7 cellular contexts compared by ENCODE assay signal in genomic region chr19:29845576-29846176, GRCh38. TPM values are rescaled to one million over a fixed set of nuclear protein-coding genes. Genes with fewer than 3 reads are reported as not detected.
DNase-seq lines count a peak whose midpoint lies in the region; ATAC-seq and TF ChIP-seq lines count a peak whose summit lies in the region.

No MANE protein-coding gene starts in this region.

- no peak for ATAC-seq in natural killer cell treated with Interleukin-12 subunit alpha and Interleukin-12 subunit beta and Interleukin-15 and Interleukin-18, amount 100 ng/mL, for 72 hours
- ATAC-seq in upper lobe of left lung (ENCODE audit: low FRiP score in 2 of 2) (peak in 1 of 2 donors; percentile 4), GM18520 (IDR thresholded peaks at IDR 0.05; ENCODE audit: unreplicated experiment) (no peak)

- peak; percentile 36 for DNase-seq in GM13977 (ENCODE audit: low spot score)
- DNase-seq in M059J (ENCODE audit: low read depth): peak; percentile 43
- peak; percentile 39 to 42 for DNase-seq in activated CD4-positive, alpha-beta T cell treated with anti-CD3 and anti-CD28 coated beads for 4 hours
- DNase-seq in epithelial cell of proximal tubule (ENCODE audit: low read depth): no peak
- no peak for DNase-seq in natural killer cell treated with Interleukin-12 subunit alpha and Interleukin-12 subunit beta and Interleukin-15 and Interleukin-18, amount 100 ng/mL, for 72 hours (ENCODE audit: low spot score)
- DNase-seq in upper lobe of left lung: peak in 1 of 2 donors; percentile 79

- H3K36me3 Mint-ChIP-seq in natural killer cell treated with Interleukin-12 subunit alpha and Interleukin-12 subunit beta and Interleukin-15 and Interleukin-18, amount 100 ng/mL, for 72 hours: no peaks in the 10 kb centered on the region

- peaks cover 7 to 11% of the 10 kb centered on the region in 2 donors for H3K4me1 Mint-ChIP-seq in natural killer cell treated with Interleukin-12 subunit alpha and Interleukin-12 subunit beta and Interleukin-15 and Interleukin-18, amount 100 ng/mL, for 72 hours (ENCODE audit: low read depth in 2 of 2)

- H3K27me3 ChIP-seq in upper lobe of left lung: no peaks in the 10 kb centered on the region

- in situ Hi-C loops in GM13977 (cut with MboI; ENCODE audit: low pct_unique_long_range_greater_than_20kb, low sequenced_read_pairs, unreplicated experiment): no loop called here

- peak overlapping the region; percentile 16 to 64 for H3K27ac Mint-ChIP-seq in natural killer cell treated with Interleukin-12 subunit alpha and Interleukin-12 subunit beta and Interleukin-15 and Interleukin-18, amount 100 ng/mL, for 72 hours

- no peak for TF ChIP-seq POLR2A in upper lobe of left lung (IDR thresholded peaks at IDR 0.05)

- H3K27me3 Mint-ChIP-seq in natural killer cell treated with Interleukin-12 subunit alpha and Interleukin-12 subunit beta and Interleukin-15 and Interleukin-18, amount 100 ng/mL, for 72 hours: peaks cover 15 to 18% of the 10 kb centered on the region in 2 donors

- peak overlapping the region; percentile 87 for H3K4me3 ChIP-seq in epithelial cell of proximal tubule (ENCODE audit: low read depth, low read length)
- H3K4me3 ChIP-seq in upper lobe of left lung: peak overlapping the region; percentile 77 to 96 (median 94)

- no peaks in the 10 kb centered on the region for H3K9me3 Mint-ChIP-seq in natural killer cell treated with Interleukin-12 subunit alpha and Interleukin-12 subunit beta and Interleukin-15 and Interleukin-18, amount 100 ng/mL, for 72 hours

- no peaks in the 10 kb centered on the region for H3K36me3 ChIP-seq in upper lobe of left lung

- peak overlapping the region; percentile 87 for H3K4me3 Mint-ChIP-seq in natural killer cell treated with Interleukin-12 subunit alpha and Interleukin-12 subunit beta and Interleukin-15 and Interleukin-18, amount 100 ng/mL, for 72 hours

- no peak for TF ChIP-seq CTCF in GM13977 (IDR thresholded peaks at IDR 0.05; ENCODE audit: extremely low read depth, insufficient read depth, missing control alignments)
- TF ChIP-seq CTCF in epithelial cell of proximal tubule (conservative IDR thresholded peaks at IDR 0.05; ENCODE audit: low read depth, low read length): no peak
- TF ChIP-seq CTCF in upper lobe of left lung (IDR thresholded peaks at IDR 0.05): no peak

- TF ChIP-seq EP300 in upper lobe of left lung (IDR thresholded peaks at IDR 0.05): no peak

- peaks cover 14 to 26% (median 24%) of the 10 kb centered on the region in 4 donors for H3K4me1 ChIP-seq in upper lobe of left lung

- no peaks in the 10 kb centered on the region for H3K9me3 ChIP-seq in upper lobe of left lung

- H3K27ac ChIP-seq in upper lobe of left lung: peak overlapping the region; percentile 48 to 89 (median 84)

- WGBS in upper lobe of left lung, 2 donors: 4 to 6% methylated on average over 22 of the region's 22 CpGs

RNA-seq across cellular contexts. Expression of gene CCNE1, which starts 33.9 kb away (rescaled TPM):
- 33.0 and 40.2 TPM in 2 replicates for total RNA-seq in M059J (2014; rRNA removed; shearing (Covaris generic))
- total RNA-seq in epithelial cell of proximal tubule (18.6 and 22.1 TPM in 2 replicates), upper lobe of left lung (1 to 10 TPM in 2 of 6 donors, under 1 TPM in 3, not detected in 1; 0.46 to 1.5 (median 0.91) TPM)
- 10 to 100 TPM; 16.5 to 33.2 TPM for total RNA-seq in natural killer cell treated with Interleukin-12 subunit alpha and Interleukin-12 subunit beta and Interleukin-15 and Interleukin-18, amount 100 ng/mL, for 72 hours

Comparison
In these comparisons a context has a peak if more than half of its experiments do, and no peak if none do; other contexts are left out.
1. DNase-seq: peak in GM13977 (single experiment), M059J (single experiment) and activated CD4-positive, alpha-beta T cell treated with anti-CD3 and anti-CD28 coated beads for 4 hours (2 of 2); none in epithelial cell of proximal tubule (single experiment) and natural killer cell treated with Interleukin-12 subunit alpha and Interleukin-12 subunit beta and Interleukin-15 and Interleukin-18, amount 100 ng/mL, for 72 hours (single experiment).